In the genomic region with DNA sequence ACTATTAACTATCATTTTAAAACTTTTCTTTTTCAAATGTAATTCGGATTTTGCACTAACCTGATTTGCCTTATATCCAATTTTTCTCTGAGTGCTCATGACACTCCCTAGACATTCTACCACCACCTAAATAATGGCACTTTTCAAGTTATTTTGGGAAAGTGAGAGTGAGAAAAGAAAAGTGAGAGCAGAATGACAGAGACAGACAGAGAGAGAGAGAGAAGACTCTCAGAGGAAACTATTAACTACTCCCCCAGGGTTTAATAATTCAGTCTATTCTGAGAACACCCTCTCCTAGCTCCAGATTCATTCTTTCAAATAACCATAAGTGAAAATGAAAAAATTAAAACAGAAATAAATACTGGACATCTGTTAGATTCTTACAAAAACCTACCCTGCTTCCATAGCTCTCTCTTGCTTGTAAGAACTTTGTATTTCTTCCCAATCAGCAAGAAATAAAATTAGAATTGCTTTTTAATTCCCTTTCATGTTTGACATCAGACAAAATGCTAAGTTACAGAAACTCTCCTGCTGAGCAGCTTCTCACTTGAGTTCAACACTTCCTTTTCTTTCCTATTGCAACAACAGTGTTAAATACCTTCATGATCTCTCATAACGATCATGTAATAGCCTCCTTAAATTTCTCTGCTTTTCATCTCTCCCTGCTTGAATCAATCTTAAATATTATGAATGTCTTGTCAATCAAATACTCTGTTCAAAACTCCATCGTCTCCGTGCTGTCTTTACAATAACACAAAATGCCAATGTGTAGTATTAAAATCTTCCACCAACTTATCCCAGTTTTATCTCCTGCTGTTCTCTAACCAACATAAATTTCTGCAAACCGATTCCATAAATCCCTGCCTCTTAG, we compare ENCODE assay signal across 14 cellular contexts.
DNase-seq lines count a peak whose midpoint lies in the region; ATAC-seq and TF ChIP-seq lines count a peak whose summit lies in the region.
"Had no signal": no experiment of that assay in that cellular context is flagged by ENCODE, and none has a peak within 500 bp of the region (broad histone marks: within the 10 kb centered on the region; RNA-seq: fewer than 3 reads in every experiment).

No MANE protein-coding gene starts in this region.

- no CpG with 5 or more reads among the region's 5 CpGs for whole genome bisulfite sequencing in H9 (ENCODE audit: extremely low coverage, insufficient read length, low lambda C conversion rate)

- H3K4me3 ChIP-seq in HUES6 (ENCODE audit: low read depth, low read length) (peak overlapping the region; percentile 43), dorsolateral prefrontal cortex (no peak overlapping the region)

- no peak overlapping the region for H4K5ac ChIP-seq in H9 (ENCODE audit: insufficient read length, low read depth, low read length)

- TF ChIP-seq CTCF in H9 (conservative IDR thresholded peaks at IDR 0.05) (no peak), glutamatergic neuron (IDR thresholded peaks at IDR 0.05; ENCODE audit: partially characterized antibody, unreplicated experiment) (no peak), dorsolateral prefrontal cortex (IDR thresholded peaks at IDR 0.05 in 54 of 56, conservative IDR thresholded peaks at IDR 0.05 in 2 of 56; ENCODE audit: low read depth in 1 of 56, partially characterized antibody in 56 of 56) (no peak)

- no peaks in the 10 kb centered on the region for H3K27me3 ChIP-seq in H9 (ENCODE audit: insufficient read depth, low read length)
- no peaks in the 10 kb centered on the region; the same call in 1 of the 2 replicates for H3K27me3 ChIP-seq in HUES6 (ENCODE audit: control insufficient read depth, insufficient read depth, low read length)
- H3K27me3 ChIP-seq in dorsolateral prefrontal cortex, result no peaks in the 10 kb centered on the region

- no peaks in the 10 kb centered on the region for H4K20me1 ChIP-seq in H9 (ENCODE audit: control insufficient read depth, insufficient read depth, insufficient read length)

- no peak overlapping the region for H2BK120ac ChIP-seq in H9 (ENCODE audit: low read depth, low read length, poor library complexity, severe bottlenecking)

- no peak overlapping the region for H4K8ac ChIP-seq in H9 (replicated peaks; ENCODE audit: insufficient read length, low read depth, low read length)

- H3K79me1 ChIP-seq in H9 (ENCODE audit: insufficient read depth, low read depth, low read length, poor library complexity, severe bottlenecking), result no peaks in the 10 kb centered on the region

- DNase-seq in H9 (no peak), glutamatergic neuron (no peak), dorsolateral prefrontal cortex (no peak), HK-2 (ENCODE audit: unreplicated experiment) (no peak), posterior cingulate gyrus (no peak)
- DNase-seq: activated naive CD4-positive, alpha-beta T cell; effector memory CD8-positive, alpha-beta T cell; midbrain; NCI-H1092 treated with DMSO at 0.1 percent for 48 hours; OCI-M1 had no signal

- no peak overlapping the region for H2BK15ac ChIP-seq in H9 (ENCODE audit: low read depth, low read length)

- H3K27ac ChIP-seq in H9 (ENCODE audit: insufficient read length, low read depth, low read length) (no peak overlapping the region), HUES6 (ENCODE audit: low read depth, low read length) (peak overlapping the region; percentile 84), dorsolateral prefrontal cortex (no peak overlapping the region)

- peak overlapping the region; percentile 22 for H3K4me2 ChIP-seq in H9 (ENCODE audit: insufficient read depth, insufficient read length, low read length)

- H3K4me1 ChIP-seq in ES-I3 (ENCODE audit: insufficient read depth, low read length), result peaks cover 29% of the 10 kb centered on the region
- H3K4me1 ChIP-seq in H9 (ENCODE audit: insufficient read depth, low read length), result peaks cover 10% of the 10 kb centered on the region; the same call in 1 of the 2 replicates
- H3K4me1 ChIP-seq in HUES6 (ENCODE audit: control insufficient read depth, insufficient read depth, low read length), result peaks cover 40% of the 10 kb centered on the region

- H3K9me3 Mint-ChIP-seq in H9, result peaks cover 10 to 14% of the 10 kb centered on the region in 2 experiments
- H3K9me3 Mint-ChIP-seq in glutamatergic neuron (ENCODE audit: unreplicated experiment), result peaks cover 1% of the 10 kb centered on the region

- ATAC-seq in GM18870 (IDR thresholded peaks at IDR 0.05; ENCODE audit: unreplicated experiment), result no peak
- ATAC-seq: effector memory CD8-positive, alpha-beta T cell had no signal

- no peak overlapping the region for H3K18ac ChIP-seq in H9 (ENCODE audit: insufficient read length, low read depth, low read length)

- 0 out of 2 replicates have a peak, but pooled peaks cover 4% of the 10 kb centered on the region for H3K36me3 ChIP-seq in ES-I3 (ENCODE audit: insufficient read depth, low read length)
- peaks cover 20% of the 10 kb centered on the region for H3K36me3 ChIP-seq in HUES6 (ENCODE audit: control insufficient read depth, insufficient read depth, low read length)

- H3K9ac ChIP-seq in ES-I3 (ENCODE audit: low read depth, low read length) (peak overlapping the region; percentile 24; the same call in 1 of the 2 replicates), H9 (ENCODE audit: extremely low read depth, insufficient read length, low read length) (no peak overlapping the region), HUES6 (ENCODE audit: low read length) (peak overlapping the region; percentile 43)

- H3K27me3 Mint-ChIP-seq in H9 (ENCODE audit: low read depth) (no peaks in the 10 kb centered on the region; the same call in 1 of the 2 replicates), glutamatergic neuron (ENCODE audit: unreplicated experiment) (peaks cover 3% of the 10 kb centered on the region)
- H3K27me3 Mint-ChIP-seq: effector memory CD8-positive, alpha-beta T cell had no signal

- no peak overlapping the region for H3K56ac ChIP-seq in H9 (ENCODE audit: insufficient read length, low read depth, low read length)

- H3K14ac ChIP-seq in H9 (ENCODE audit: insufficient read depth, low read length), result no peak overlapping the region

- no peak overlapping the region for H2BK5ac ChIP-seq in H9 (ENCODE audit: insufficient read length, low read length)

- H2BK20ac ChIP-seq in H9 (ENCODE audit: low read depth, low read length, poor library complexity, severe bottlenecking), result no peak overlapping the region

- H3K79me2 ChIP-seq in H9 (ENCODE audit: insufficient read depth, low read length), result peaks cover 10% of the 10 kb centered on the region; the same call in 1 of the 2 replicates

- peaks cover 26% of the 10 kb centered on the region in 3 experiments for H3K36me3 Mint-ChIP-seq in H9 (ENCODE audit: insufficient read depth in 1 of 3, low read depth in 3 of 3)
- no peaks in the 10 kb centered on the region for H3K36me3 Mint-ChIP-seq in glutamatergic neuron (ENCODE audit: unreplicated experiment)
- H3K36me3 Mint-ChIP-seq: brain had no signal

- H3K4me1 Mint-ChIP-seq in H9, result peaks cover 41 to 42% of the 10 kb centered on the region in 2 experiments
- H3K4me1 Mint-ChIP-seq in glutamatergic neuron (ENCODE audit: low read depth, unreplicated experiment), result peaks cover 29% of the 10 kb centered on the region

- H3K4ac ChIP-seq in H9 (ENCODE audit: low read depth, low read length), result no peak overlapping the region

- H3K23ac ChIP-seq in H9 (ENCODE audit: insufficient read length, low read depth, low read length), result no peak overlapping the region

- H4K91ac ChIP-seq in H9 (ENCODE audit: insufficient read length, low read depth, low read length), result no peak overlapping the region

- intact Hi-C loops in dorsolateral prefrontal cortex (cut with DNase I), result no loop called here
- intact Hi-C loops in posterior cingulate gyrus (cut with DNase I), result no loop called here

- no peak overlapping the region for H3T11ph ChIP-seq in H9 (ENCODE audit: low read length)

- H3K27ac Mint-ChIP-seq in H9 (peak overlapping the region; percentile 6 to 75 (median 41)), glutamatergic neuron (ENCODE audit: unreplicated experiment) (peak overlapping the region; percentile 15)
- H3K27ac Mint-ChIP-seq: brain; effector memory CD8-positive, alpha-beta T cell had no signal

- H3K9me3 ChIP-seq in ES-I3 (ENCODE audit: control insufficient read depth, insufficient read depth, low read length), result no peaks in the 10 kb centered on the region
- H3K9me3 ChIP-seq in H9 (ENCODE audit: control insufficient read depth, low read depth, low read length), result no peaks in the 10 kb centered on the region
- no peaks in the 10 kb centered on the region for H3K9me3 ChIP-seq in HUES6 (ENCODE audit: control insufficient read depth, insufficient read depth, low read depth, low read length)

- H2BK12ac ChIP-seq in H9 (ENCODE audit: insufficient read length, low read depth, low read length), result no peak overlapping the region

- no peaks in the 10 kb centered on the region for H3K23me2 ChIP-seq in H9 (ENCODE audit: insufficient read length, low read depth, low read length, poor library complexity, severe bottlenecking)

- no peak overlapping the region for H2AFZ ChIP-seq in H9 (ENCODE audit: low read length)

- peak overlapping the region in 1 of 2 experiments; percentile 27; a peak in 3 of 5 replicates for H3K4me3 Mint-ChIP-seq in H9
- H3K4me3 Mint-ChIP-seq in glutamatergic neuron (ENCODE audit: unreplicated experiment), result no peak overlapping the region
- H3K4me3 Mint-ChIP-seq: effector memory CD8-positive, alpha-beta T cell had no signal

- no peak overlapping the region for H2AK5ac ChIP-seq in H9 (ENCODE audit: insufficient read length, low read length)
